ENCODE assay signal across 15 cellular contexts in the genomic region with DNA sequence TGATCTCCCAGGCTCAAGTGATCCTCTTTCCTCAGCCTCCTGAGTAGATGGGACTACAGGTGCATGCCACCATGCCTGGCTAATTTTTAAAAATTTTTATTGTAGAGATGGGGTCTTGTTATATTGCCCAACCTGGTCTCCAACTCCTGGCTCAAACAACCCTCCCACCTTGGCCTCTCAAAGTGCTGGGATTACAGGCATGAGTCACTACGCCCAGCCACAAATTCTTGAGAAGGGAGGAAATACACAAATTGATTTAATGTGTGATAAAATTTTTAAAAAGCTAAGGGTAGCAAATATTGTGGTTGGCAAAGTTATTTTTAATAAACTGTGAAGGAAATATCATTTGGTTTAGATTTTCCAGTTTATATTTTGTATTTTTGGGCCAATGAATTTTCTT. TPM values are rescaled to one million over a fixed set of nuclear protein-coding genes. Genes with fewer than 3 reads are reported as not detected.
DNase-seq lines count a peak whose midpoint lies in the region; ATAC-seq lines count a peak whose summit lies in the region.
"Had no signal": no experiment of that assay in that cellular context is flagged by ENCODE, and none has a peak within 500 bp of the region (broad histone marks: within the 10 kb centered on the region; RNA-seq: fewer than 3 reads in every experiment).

No MANE protein-coding gene starts in this region.

- H3K4me1 Mint-ChIP-seq in activated naive CD8-positive, alpha-beta T cell treated with anti-CD3 and anti-CD28 coated beads, Interleukin-2, amount 10 ng/mL, durations not matched to agents 7 days and 5 days = peaks cover 37% of the 10 kb centered on the region
- peaks cover 4% of the 10 kb centered on the region for H3K4me1 Mint-ChIP-seq in activated naive CD8-positive, alpha-beta T cell treated with anti-CD3 and anti-CD28 coated beads for 36 hours
- H3K4me1 Mint-ChIP-seq in immature natural killer cell = peaks cover 52 to 55% of the 10 kb centered on the region in 2 donors

- H3K9me3 Mint-ChIP-seq in activated naive CD8-positive, alpha-beta T cell treated with anti-CD3 and anti-CD28 coated beads, Interleukin-2, amount 10 ng/mL, durations not matched to agents 7 days and 5 days = peaks cover 11% of the 10 kb centered on the region
- peaks cover 10% of the 10 kb centered on the region for H3K9me3 Mint-ChIP-seq in activated naive CD8-positive, alpha-beta T cell treated with anti-CD3 and anti-CD28 coated beads for 36 hours
- peaks cover 0 to 9% (median under 1%) of the 10 kb centered on the region in 6 donors for H3K9me3 Mint-ChIP-seq in immature natural killer cell

- H3K27ac Mint-ChIP-seq in activated naive CD8-positive, alpha-beta T cell treated with anti-CD3 and anti-CD28 coated beads, Interleukin-2, amount 10 ng/mL, durations not matched to agents 7 days and 5 days = peak overlapping the region; percentile 45
- H3K27ac Mint-ChIP-seq in activated naive CD8-positive, alpha-beta T cell treated with anti-CD3 and anti-CD28 coated beads for 36 hours = no peak overlapping the region
- peak overlapping the region in 3 of 6 donors; percentile 55 to 62 (median 60) for H3K27ac Mint-ChIP-seq in immature natural killer cell

- H3K36me3 Mint-ChIP-seq in activated naive CD8-positive, alpha-beta T cell treated with anti-CD3 and anti-CD28 coated beads, Interleukin-2, amount 10 ng/mL, durations not matched to agents 7 days and 5 days = peaks cover 18% of the 10 kb centered on the region
- peaks cover 2% of the 10 kb centered on the region for H3K36me3 Mint-ChIP-seq in activated naive CD8-positive, alpha-beta T cell treated with anti-CD3 and anti-CD28 coated beads for 36 hours
- peaks cover 0 to 3% (median 0%) of the 10 kb centered on the region in 3 donors for H3K36me3 Mint-ChIP-seq in immature natural killer cell

- no peak for ATAC-seq in activated naive CD8-positive, alpha-beta T cell treated with anti-CD3 and anti-CD28 coated beads, Interleukin-2, amount 10 ng/mL, durations not matched to agents 7 days and 5 days (ENCODE audit: low read depth)
- no peak for ATAC-seq in GM18861 (IDR thresholded peaks at IDR 0.05; ENCODE audit: unreplicated experiment)
- ATAC-seq: left colon had no signal

- H3K27me3 Mint-ChIP-seq in activated naive CD8-positive, alpha-beta T cell treated with anti-CD3 and anti-CD28 coated beads, Interleukin-2, amount 10 ng/mL, durations not matched to agents 7 days and 5 days = peaks cover 6% of the 10 kb centered on the region
- H3K27me3 Mint-ChIP-seq in activated naive CD8-positive, alpha-beta T cell treated with anti-CD3 and anti-CD28 coated beads for 36 hours = no peaks in the 10 kb centered on the region
- H3K27me3 Mint-ChIP-seq in immature natural killer cell (ENCODE audit: low read depth in 3 of 3) = peaks cover 7 to 16% (median 13%) of the 10 kb centered on the region in 3 donors

- no peak for DNase-seq in activated naive CD8-positive, alpha-beta T cell treated with anti-CD3 and anti-CD28 coated beads, Interleukin-2, amount 10 ng/mL, durations not matched to agents 7 days and 5 days
- no peak for DNase-seq in activated naive CD8-positive, alpha-beta T cell treated with anti-CD3 and anti-CD28 coated beads for 36 hours
- DNase-seq in RKO (ENCODE audit: low spot score) (peak; percentile 9), immature natural killer cell (no peak), NCI-H2107 treated with DMSO at 0.1 percent for 48 hours (lab: John Stamatoyannopoulos, UW; ENCODE audit: unreplicated experiment) (no peak)
- DNase-seq: Caco-2; esophagus squamous epithelium; KG1; left colon; NCI-H1694; NCI-H510A; stimulated activated CD4-positive, alpha-beta T cell treated with anti-CD3 and anti-CD28 coated beads, Interleukin-4, amount 100 ng/mL, for 4 hours; SW 1271 had no signal

- H3K4me3 Mint-ChIP-seq in activated naive CD8-positive, alpha-beta T cell treated with anti-CD3 and anti-CD28 coated beads, Interleukin-2, amount 10 ng/mL, durations not matched to agents 7 days and 5 days = no peak overlapping the region
- no peak overlapping the region for H3K4me3 Mint-ChIP-seq in activated naive CD8-positive, alpha-beta T cell treated with anti-CD3 and anti-CD28 coated beads for 36 hours
- peak overlapping the region in 4 of 5 donors; percentile 9 to 23 (median 20) for H3K4me3 Mint-ChIP-seq in immature natural killer cell

- POLR2A ChIA-PET in activated naive CD8-positive, alpha-beta T cell treated with anti-CD3 and anti-CD28 coated beads, Interleukin-2, amount 10 ng/mL, durations not matched to agents 7 days and 5 days (lab: Charles Lee) = interaction anchor here (1.7 kb wide), 1 partner anchor 18 kb away, joined by 5 read pairs; no protein-coding TSS in a partner anchor

RNA-seq across cellular contexts. Expression of gene ITGAD, which starts 9.6 kb away (rescaled TPM):
- total RNA-seq in activated naive CD8-positive, alpha-beta T cell treated with anti-CD3 and anti-CD28 coated beads, Interleukin-2, amount 10 ng/mL, durations not matched to agents 7 days and 5 days = under 1 TPM; 0.09 to 0.28 TPM
- total RNA-seq in activated naive CD8-positive, alpha-beta T cell treated with anti-CD3 and anti-CD28 coated beads for 36 hours = not detected
- under 1 TPM in 2 of 3 donors, not detected in 1; 0.27 to 0.47 TPM for polyA plus RNA-seq in immature natural killer cell
- total RNA-seq: Caco-2, osteocyte had no signal

RNA-seq across cellular contexts. Expression of gene COX6A2, which starts 25.5 kb away (rescaled TPM):
- total RNA-seq in activated naive CD8-positive, alpha-beta T cell treated with anti-CD3 and anti-CD28 coated beads, Interleukin-2, amount 10 ng/mL, durations not matched to agents 7 days and 5 days = not detected
- not detected for total RNA-seq in activated naive CD8-positive, alpha-beta T cell treated with anti-CD3 and anti-CD28 coated beads for 36 hours
- polyA plus RNA-seq in immature natural killer cell = 1 to 10 TPM in 2 of 3 donors, not detected in 1; 1.5 to 1.8 TPM
- total RNA-seq: Caco-2, esophagus squamous epithelium, left colon, osteocyte had no signal

RNA-seq across cellular contexts. Expression of gene ZNF843, which starts 39.9 kb away (rescaled TPM):
- under 1 TPM; 0.20 to 0.30 TPM for total RNA-seq in activated naive CD8-positive, alpha-beta T cell treated with anti-CD3 and anti-CD28 coated beads, Interleukin-2, amount 10 ng/mL, durations not matched to agents 7 days and 5 days
- under 1 TPM in 1 of 2 experiments, not detected in 1; 0.12 TPM for total RNA-seq in activated naive CD8-positive, alpha-beta T cell treated with anti-CD3 and anti-CD28 coated beads for 36 hours
- under 1 TPM in 2 of 3 donors, not detected in 1; 0.10 to 0.17 TPM for polyA plus RNA-seq in immature natural killer cell

RNA-seq across cellular contexts. Expression of gene ITGAX, which starts 47.7 kb away (rescaled TPM):
- total RNA-seq in activated naive CD8-positive, alpha-beta T cell treated with anti-CD3 and anti-CD28 coated beads, Interleukin-2, amount 10 ng/mL, durations not matched to agents 7 days and 5 days = 10 to 100 TPM; 26.4 to 26.7 TPM
- total RNA-seq in activated naive CD8-positive, alpha-beta T cell treated with anti-CD3 and anti-CD28 coated beads for 36 hours = 1 to 10 TPM; 1.4 to 1.6 TPM
- polyA plus RNA-seq in immature natural killer cell = 10 to 100 TPM; 41.6 to 82.9 (median 47.9) TPM
- total RNA-seq: Caco-2, osteocyte had no signal

RNA-seq across cellular contexts. Expression of gene ARMC5, which starts 56.6 kb away (rescaled TPM):
- total RNA-seq in activated naive CD8-positive, alpha-beta T cell treated with anti-CD3 and anti-CD28 coated beads, Interleukin-2, amount 10 ng/mL, durations not matched to agents 7 days and 5 days = 10 to 100 TPM; 12.9 to 13.6 TPM
- 10 to 100 TPM; 13.7 to 14.3 TPM for total RNA-seq in activated naive CD8-positive, alpha-beta T cell treated with anti-CD3 and anti-CD28 coated beads for 36 hours
- polyA plus RNA-seq in immature natural killer cell = 10 to 100 TPM; 11.1 to 16.2 (median 14.2) TPM

Comparison
In these comparisons a context has a peak if more than half of its experiments do, and no peak if none do; other contexts are left out.
1. H3K4me3 Mint-ChIP-seq: peak in immature natural killer cell (4 of 5); none in activated naive CD8-positive, alpha-beta T cell treated with anti-CD3 and anti-CD28 coated beads, Interleukin-2, amount 10 ng/mL, durations not matched to agents 7 days and 5 days (single experiment) and activated naive CD8-positive, alpha-beta T cell treated with anti-CD3 and anti-CD28 coated beads for 36 hours (single experiment).